Comparison of ENCODE assay signal across 9 cellular contexts in genomic region chr1:206864939-206865671, GRCh38. TPM values are rescaled to one million over a fixed set of nuclear protein-coding genes. Genes with fewer than 3 reads are reported as not detected.
DNase-seq lines count a peak whose midpoint lies in the region; ATAC-seq, FAIRE-seq and TF ChIP-seq lines count a peak whose summit lies in the region.
"Had no signal": no experiment of that assay in that cellular context is flagged by ENCODE, and none has a peak within 500 bp of the region (broad histone marks: within the 10 kb centered on the region; RNA-seq: fewer than 3 reads in every experiment).

TSS of gene IL20 (plus strand) at chr1:206865623. CDS start at chr1:206865853, 230 bp downstream.

- no peak within 1 kb of the TSS for H3K4me2 ChIP-seq in IMR-90 (ENCODE audit: low read depth, low read length)

- peak within 1 kb of the TSS; percentile 91 for H3K4ac ChIP-seq in IMR-90 (ENCODE audit: low read depth, low read length)

- peak within 1 kb of the TSS; percentile 58 for H2AFZ ChIP-seq in IMR-90 (replicated peaks; ENCODE audit: low read length, poor library complexity)

- H3K18ac ChIP-seq in IMR-90 (ENCODE audit: low read depth, low read length) = peak within 1 kb of the TSS; percentile 63; the same call in 1 of the 2 replicates

- no peak within 1 kb of the TSS for H2AK9ac ChIP-seq in IMR-90 (replicated peaks; ENCODE audit: low read depth, low read length, poor library complexity)

- H2BK5ac ChIP-seq in IMR-90 (ENCODE audit: low read depth, low read length, poor library complexity, severe bottlenecking) = peak within 1 kb of the TSS; percentile 63

- POLR2A ChIA-PET in IMR-90 (lab: Charles Lee; ENCODE audit: unreplicated experiment) = no interaction called here

- H3K36me3 ChIP-seq in IMR-90 (ENCODE audit: control insufficient read depth, insufficient read depth, low read length) (no peaks in the 10 kb centered on the region), SJCRH30 (no peaks in the 10 kb centered on the region), psoas muscle (ENCODE audit: insufficient read depth in 1 of 2, low read depth in 1 of 2) (no peaks in the 10 kb centered on the region)

- peak within 1 kb of the TSS; percentile 73 for H3K14ac ChIP-seq in IMR-90 (replicated peaks; ENCODE audit: low read depth, low read length)

- H3K4me3 ChIP-seq in IMR-90 (ENCODE audit: insufficient read depth, low read depth, low read length) (no peak within 1 kb of the TSS), SJCRH30 (no peak within 1 kb of the TSS), psoas muscle (no peak within 1 kb of the TSS)

- peak within 1 kb of the TSS; percentile 91 for H2BK20ac ChIP-seq in IMR-90 (ENCODE audit: low read depth, low read length)

- peak within 1 kb of the TSS; percentile 67; the same call in 1 of the 2 replicates for H3K23ac ChIP-seq in IMR-90 (ENCODE audit: low read depth, low read length)

- no peak within 1 kb of the TSS for H3K9ac ChIP-seq in IMR-90 (ENCODE audit: low read depth, low read length)

- H3K27me3 ChIP-seq in IMR-90 (ENCODE audit: control insufficient read depth, insufficient read depth, low read length) = peaks cover 5% of the 10 kb centered on the region; the same call in 1 of the 2 replicates
- H3K27me3 ChIP-seq in SJCRH30 = peaks cover 4% of the 10 kb centered on the region
- peaks cover 0 to 5% (median 0%) of the 10 kb centered on the region in 3 donors for H3K27me3 ChIP-seq in psoas muscle (ENCODE audit: insufficient read depth in 3 of 3, low read length in 2 of 3)

- peak within 1 kb of the TSS; percentile 29 to 65; a peak in 1 of 4 replicates for H4K8ac ChIP-seq in IMR-90 (ENCODE audit: low read depth in 2 of 2, low read length in 2 of 2)

- H3K27ac ChIP-seq in IMR-90 (ENCODE audit: insufficient read depth, low read length) (peak within 1 kb of the TSS; percentile 18; the same call in 1 of the 2 replicates), SJCRH30 (no peak within 1 kb of the TSS), psoas muscle (no peak within 1 kb of the TSS)

- H2AK5ac ChIP-seq in IMR-90 (ENCODE audit: low read depth, low read length) = peak within 1 kb of the TSS; percentile 77

- H2BK15ac ChIP-seq in IMR-90 (ENCODE audit: low read depth, low read length) = peak within 1 kb of the TSS; percentile 61; the same call in 2 of the 3 replicates

- peak; percentile 74 for TF ChIP-seq RAD21 in IMR-90 (IDR thresholded peaks at IDR 0.05; ENCODE audit: low read length)

- TF ChIP-seq POLR2A in IMR-90 (IDR thresholded peaks at IDR 0.05; ENCODE audit: low read depth, low read length) = no peak

- TF ChIP-seq CTCF in D721Med (IDR thresholded peaks at IDR 0.05; ENCODE audit: insufficient read depth, missing control alignments) (peak; percentile 86), IMR-90 (conservative IDR thresholded peaks at IDR 0.05; ENCODE audit: low read depth, low read length) (peak; percentile 87), psoas muscle (IDR thresholded peaks at IDR 0.05) (peak; percentile 81)

- ATAC-seq in IMR-90 (ENCODE audit: low read depth) (peak; percentile 64), Right ventricle myocardium inferior (peak; percentile 68), psoas muscle (peak; percentile 86 to 96 (median 94)), GM18520 (IDR thresholded peaks at IDR 0.05; ENCODE audit: unreplicated experiment) (no peak), HG03175 (IDR thresholded peaks at IDR 0.05; ENCODE audit: unreplicated experiment) (no peak)

- in situ Hi-C loops in IMR-90 (cut with MboI; ENCODE audit: low sequenced_read_pairs) = no loop called here

- peaks cover 6% of the 10 kb centered on the region for H3K4me1 ChIP-seq in IMR-90 (ENCODE audit: control insufficient read depth, insufficient read depth, low read length)
- H3K4me1 ChIP-seq in SJCRH30 = no peaks in the 10 kb centered on the region
- H3K4me1 ChIP-seq in psoas muscle = peaks cover 6% of the 10 kb centered on the region

- dilution Hi-C loops in IMR-90 (cut with HindIII; ENCODE audit: low sequenced_read_pairs, unreplicated experiment) = no loop called here

- CTCF ChIA-PET in IMR-90 (lab: Yijun Ruan, JAX) = interaction anchor here (0.6 to 3.0 kb wide), 15 partner anchors 10 to 63 kb away, joined by 3 to 12 read pairs (median 3); no protein-coding TSS in a partner anchor

- DNase-seq in D721Med (ENCODE audit: insufficient read length, low spot score) (no peak), IMR-90 (peak; percentile 80), SJCRH30 (peak; percentile 69 to 82), Right ventricle myocardium inferior (ENCODE audit: missing footprints) (peak; percentile 83), psoas muscle (peak; percentile 84 to 91)
- DNase-seq in activated naive CD4-positive, alpha-beta T cell (lab: John Stamatoyannopoulos, UW) = peak; percentile 47 to 86 (median 82)

- intact Hi-C loops in IMR-90 (cut with micrococcal nuclease) = loop anchor here (1.0 kb wide), 1 partner anchor 46 kb away; no protein-coding TSS in a partner anchor
- intact Hi-C loops in Right ventricle myocardium inferior (cut with DNase I) = loop anchor here (1.0 kb wide), 1 partner anchor 47 kb away; no protein-coding TSS in a partner anchor
- intact Hi-C loops in psoas muscle (cut with DNase I) = loop anchor here (2.0 to 5.0 kb wide), 3 partner anchors 42 to 233 kb away; no protein-coding TSS in a partner anchor

- no TSS peak for BruUV-seq in IMR-90 (replicated peaks; lab: Mats Ljungman, UMichigan)

- peaks cover 12% of the 10 kb centered on the region for H3K9me1 ChIP-seq in IMR-90 (ENCODE audit: insufficient read depth, low read length)

- H4K91ac ChIP-seq in IMR-90 (ENCODE audit: insufficient read depth, low read depth, low read length) = peak within 1 kb of the TSS; percentile 83

- no peaks in the 10 kb centered on the region for H3K79me1 ChIP-seq in IMR-90 (ENCODE audit: low read depth in 1 of 2, low read length in 2 of 2)

- peak within 1 kb of the TSS; percentile 41; the same call in 1 of the 2 replicates for H4K5ac ChIP-seq in IMR-90 (ENCODE audit: low read depth, low read length)

- no peak for FAIRE-seq in D721Med (lab: Jason Lieb, UNC)

- peak within 1 kb of the TSS; percentile 91 for H2BK120ac ChIP-seq in IMR-90 (ENCODE audit: low read depth, low read length)

- no peaks in the 10 kb centered on the region for H4K20me1 ChIP-seq in IMR-90 (ENCODE audit: insufficient read depth, low read length)

- H3K9me3 ChIP-seq in IMR-90 (ENCODE audit: control insufficient read depth, insufficient read depth, low read length) (no peaks in the 10 kb centered on the region), SJCRH30 (replicated peaks) (no peaks in the 10 kb centered on the region), psoas muscle (no peaks in the 10 kb centered on the region)

- WGBS in IMR-90 (ENCODE audit: extremely low coverage in 2 of 2, insufficient read length in 1 of 2), 2 experiments = 40% methylated on average over 8 of the region's 19 CpGs; no CpG with 5 or more reads in 1 of the 2 experiments
- 46 to 51% (median 47%) methylated on average over 19 of the region's 19 CpGs for WGBS in psoas muscle, 3 donors

- peak within 1 kb of the TSS; percentile 59 for H3K56ac ChIP-seq in IMR-90 (ENCODE audit: extremely low read depth, insufficient read depth, low read length)

TF ChIP-seq in IMR-90, 13 proteins besides CTCF, POLR2A, EP300 and RAD21:
- TF ChIP-seq CEBPB (IDR thresholded peaks at IDR 0.05; ENCODE audit: low read depth, low read length) (peak; percentile 37; the same call in 1 of the 2 replicates), CHD1 (IDR thresholded peaks at IDR 0.05; ENCODE audit: low read depth, low read length) (no peak), SMC3 (IDR thresholded peaks at IDR 0.05; ENCODE audit: low read depth, low read length) (peak; percentile 88), ELK1 (IDR thresholded peaks at IDR 0.05; ENCODE audit: borderline replicate concordance, low read depth, low read length) (no peak), BHLHE40 (IDR thresholded peaks at IDR 0.05; ENCODE audit: low read depth, low read length) (no peak), NFE2L2 (IDR thresholded peaks at IDR 0.05; ENCODE audit: low read depth, low read length) (no peak), MAZ (IDR thresholded peaks at IDR 0.05; ENCODE audit: borderline replicate concordance, low read depth, low read length) (no peak), MXI1 (IDR thresholded peaks at IDR 0.05; ENCODE audit: borderline replicate concordance, low read depth, low read length) (no peak)

RNA-seq across cellular contexts. Expression of gene IL20, which starts in this region (rescaled TPM):
- not detected in 2 replicates for total RNA-seq in IMR-90 (2012; rRNA removed)
- polyA plus RNA-seq in IMR-90 (2012; rRNA removed) = not detected in 2 replicates
- not detected in 2 replicates for polyA plus RNA-seq in IMR-90 (2012; cell fraction: cytosol; rRNA removed)
- 0.11 TPM in 1 of 2 replicates, not detected in the other for polyA plus RNA-seq in IMR-90 (2012; cell fraction: nucleus; rRNA removed; ENCODE audit: low replicate concordance)
- total RNA-seq in SJCRH30 (2014; rRNA removed; shearing (Covaris generic)) = not detected in 2 replicates
- total RNA-seq in Right ventricle myocardium inferior = not detected
- total RNA-seq in psoas muscle = 1 to 10 TPM in 1 of 4 donors, not detected in 3; 1.2 TPM
- not detected for polyA plus RNA-seq in psoas muscle
- total RNA-seq: activated CD8-positive, alpha-beta memory T cell treated with anti-CD3 and anti-CD28 coated beads for 36 hours had no signal

Comparison
In these comparisons a context has a peak if more than half of its experiments do, and no peak if none do; other contexts are left out.
1. Peak in DNase-seq, ATAC-seq and H3K27ac ChIP-seq in IMR-90; RNA of the gene not detected or under 1 TPM.
2. Peak in DNase-seq in SJCRH30; RNA of the gene not detected or under 1 TPM.
3. Peak in DNase-seq and ATAC-seq in Right ventricle myocardium inferior; RNA of the gene not detected or under 1 TPM.
4. ATAC-seq: peak in psoas muscle (4 of 4); none in GM18520 (single experiment) and HG03175 (single experiment).
5. Peak in every context shown above with its lines, with median percentiles within 50 percentile points of each other: CTCF ChIP-seq.